Comparison of ENCODE assay signal across 10 cellular contexts in genomic region chr17:63954402-63955063, GRCh38. TPM values are rescaled to one million over a fixed set of nuclear protein-coding genes. Genes with fewer than 3 reads are reported as not detected.
DNase-seq lines count a peak whose midpoint lies in the region; ATAC-seq and TF ChIP-seq lines count a peak whose summit lies in the region.
"Had no signal": no experiment of that assay in that cellular context is flagged by ENCODE, and none has a peak within 500 bp of the region (broad histone marks: within the 10 kb centered on the region; RNA-seq: fewer than 3 reads in every experiment).

No MANE protein-coding gene starts in this region.

- H3K9ac ChIP-seq in H9 (ENCODE audit: extremely low read depth, insufficient read length, low read length), result no peak overlapping the region

- H4K20me1 ChIP-seq in H9 (ENCODE audit: control insufficient read depth, insufficient read depth, insufficient read length), result no peaks in the 10 kb centered on the region

- H3K27ac Mint-ChIP-seq in activated CD4-positive, alpha-beta T cell treated with anti-CD3 and anti-CD28 coated beads, Interleukin-2, amount 10 ng/mL, durations not matched to agents 24 days and 14 days, result peak overlapping the region; percentile 10
- peak overlapping the region; percentile 67 to 91 for H3K27ac Mint-ChIP-seq in natural killer cell treated with Interleukin-12 subunit alpha and Interleukin-12 subunit beta and Interleukin-15 and Interleukin-18, amount 100 ng/mL, for 72 hours
- peak overlapping the region in 1 of 3 experiments; percentile 48; a peak in 1 of 7 replicates for H3K27ac Mint-ChIP-seq in H9

- TF ChIP-seq CTCF in RWPE1 (conservative IDR thresholded peaks at IDR 0.05; ENCODE audit: low read depth) (no peak), H9 (conservative IDR thresholded peaks at IDR 0.05) (no peak)

- H2BK12ac ChIP-seq in H9 (ENCODE audit: insufficient read length, low read depth, low read length), result no peak overlapping the region

- ATAC-seq in HG02798 (IDR thresholded peaks at IDR 0.05; ENCODE audit: poor library complexity, unreplicated experiment), result peak; percentile 43
- ATAC-seq in natural killer cell treated with Interleukin-12 subunit alpha and Interleukin-12 subunit beta and Interleukin-15 and Interleukin-18, amount 100 ng/mL, for 72 hours, result peak; percentile 37 to 64

- H4K91ac ChIP-seq in H9 (ENCODE audit: insufficient read length, low read depth, low read length), result no peak overlapping the region

- no peak overlapping the region for H3K56ac ChIP-seq in H9 (ENCODE audit: insufficient read length, low read depth, low read length)

- DNase-seq in NCI-H1417 (lab: John Stamatoyannopoulos, UW), result peak in 2 of 3 experiments; percentile 45 to 64
- DNase-seq in NCI-H1417 treated with DMSO at 0.1 percent for 48 hours (lab: John Stamatoyannopoulos, UW), result no peak
- peak; percentile 71 for DNase-seq in activated CD4-positive, alpha-beta T cell treated with anti-CD3 and anti-CD28 coated beads, Interleukin-2, amount 10 ng/mL, durations not matched to agents 24 days and 14 days
- DNase-seq in natural killer cell treated with Interleukin-12 subunit alpha and Interleukin-12 subunit beta and Interleukin-15 and Interleukin-18, amount 100 ng/mL, for 72 hours (ENCODE audit: low spot score), result no peak
- no peak for DNase-seq in RWPE1 (ENCODE audit: low spot score)
- DNase-seq in H9, result no peak
- DNase-seq in SJCRH30, result no peak

- no peak overlapping the region for H3K23ac ChIP-seq in H9 (ENCODE audit: insufficient read length, low read depth, low read length)

- 0 out of 2 replicates have a peak, but pooled peaks cover 3% of the 10 kb centered on the region for H3K36me3 ChIP-seq in SJCRH30

- no peak overlapping the region for H4K5ac ChIP-seq in H9 (ENCODE audit: insufficient read length, low read depth, low read length)

- H3K4me1 ChIP-seq in H9 (ENCODE audit: insufficient read depth, low read length), result no peaks in the 10 kb centered on the region
- H3K4me1 ChIP-seq in SJCRH30, result no peaks in the 10 kb centered on the region

- no peak overlapping the region for H2BK120ac ChIP-seq in H9 (ENCODE audit: low read depth, low read length, poor library complexity, severe bottlenecking)

- H2BK15ac ChIP-seq in H9 (ENCODE audit: low read depth, low read length), result no peak overlapping the region

- no peaks in the 10 kb centered on the region for H3K79me1 ChIP-seq in H9 (ENCODE audit: insufficient read depth, low read depth, low read length, poor library complexity, severe bottlenecking)

- no peak overlapping the region for H4K8ac ChIP-seq in H9 (replicated peaks; ENCODE audit: insufficient read length, low read depth, low read length)

- WGBS in H9 (ENCODE audit: extremely low coverage, insufficient read length, low lambda C conversion rate), result no CpG with 5 or more reads among the region's 11 CpGs

- no peak overlapping the region for H2AFZ ChIP-seq in H9 (ENCODE audit: low read length)

- H3K9me3 ChIP-seq in H9 (ENCODE audit: control insufficient read depth, low read depth, low read length) (no peaks in the 10 kb centered on the region), SJCRH30 (replicated peaks) (no peaks in the 10 kb centered on the region)

- no peak overlapping the region for H3T11ph ChIP-seq in H9 (ENCODE audit: low read length)

- POLR2A ChIA-PET in RWPE1 (lab: Yijun Ruan, JAX; ENCODE audit: low non-redundant PET), result no interaction called here

- H3K23me2 ChIP-seq in H9 (ENCODE audit: insufficient read length, low read depth, low read length, poor library complexity, severe bottlenecking), result no peaks in the 10 kb centered on the region

- intact Hi-C loops in activated CD4-positive, alpha-beta T cell treated with anti-CD3 and anti-CD28 coated beads, Interleukin-2, amount 10 ng/mL, durations not matched to agents 24 days and 14 days (cut with micrococcal nuclease), result no loop called here

- no peaks in the 10 kb centered on the region for H3K27me3 Mint-ChIP-seq in activated CD4-positive, alpha-beta T cell treated with anti-CD3 and anti-CD28 coated beads, Interleukin-2, amount 10 ng/mL, durations not matched to agents 24 days and 14 days
- no peaks in the 10 kb centered on the region for H3K27me3 Mint-ChIP-seq in natural killer cell treated with Interleukin-12 subunit alpha and Interleukin-12 subunit beta and Interleukin-15 and Interleukin-18, amount 100 ng/mL, for 72 hours
- no peaks in the 10 kb centered on the region for H3K27me3 Mint-ChIP-seq in H9 (ENCODE audit: low read depth)

- H3K14ac ChIP-seq in H9 (ENCODE audit: insufficient read depth, low read length), result no peak overlapping the region

- no peak overlapping the region for H3K18ac ChIP-seq in H9 (ENCODE audit: insufficient read length, low read depth, low read length)

- H3K79me2 ChIP-seq in H9 (ENCODE audit: insufficient read depth, low read length), result no peaks in the 10 kb centered on the region

- H3K27me3 ChIP-seq in H9 (ENCODE audit: insufficient read depth, low read length) (no peaks in the 10 kb centered on the region), SJCRH30 (no peaks in the 10 kb centered on the region)

- no peak overlapping the region for H2AK5ac ChIP-seq in H9 (ENCODE audit: insufficient read length, low read length)

- H3K9me3 Mint-ChIP-seq in activated CD4-positive, alpha-beta T cell treated with anti-CD3 and anti-CD28 coated beads, Interleukin-2, amount 10 ng/mL, durations not matched to agents 24 days and 14 days, result no peaks in the 10 kb centered on the region
- H3K9me3 Mint-ChIP-seq in natural killer cell treated with Interleukin-12 subunit alpha and Interleukin-12 subunit beta and Interleukin-15 and Interleukin-18, amount 100 ng/mL, for 72 hours, result no peaks in the 10 kb centered on the region
- no peaks in the 10 kb centered on the region for H3K9me3 Mint-ChIP-seq in H9

- H3K4ac ChIP-seq in H9 (ENCODE audit: low read depth, low read length), result no peak overlapping the region

- no peak overlapping the region for H3K4me3 Mint-ChIP-seq in activated CD4-positive, alpha-beta T cell treated with anti-CD3 and anti-CD28 coated beads, Interleukin-2, amount 10 ng/mL, durations not matched to agents 24 days and 14 days
- H3K4me3 Mint-ChIP-seq in natural killer cell treated with Interleukin-12 subunit alpha and Interleukin-12 subunit beta and Interleukin-15 and Interleukin-18, amount 100 ng/mL, for 72 hours, result peak overlapping the region; percentile 52
- H3K4me3 Mint-ChIP-seq in H9, result no peak overlapping the region

- H2BK20ac ChIP-seq in H9 (ENCODE audit: low read depth, low read length, poor library complexity, severe bottlenecking), result no peak overlapping the region

- CTCF ChIA-PET in RWPE1 (lab: Yijun Ruan, JAX), result interaction anchor here (0.5 to 1.2 kb wide), 3 partner anchors 52 to 488 kb away, joined by 3 to 9 read pairs (median 3); no protein-coding TSS in a partner anchor

- H3K36me3 Mint-ChIP-seq in activated CD4-positive, alpha-beta T cell treated with anti-CD3 and anti-CD28 coated beads, Interleukin-2, amount 10 ng/mL, durations not matched to agents 24 days and 14 days (ENCODE audit: low read depth), result no peaks in the 10 kb centered on the region
- no peaks in the 10 kb centered on the region for H3K36me3 Mint-ChIP-seq in natural killer cell treated with Interleukin-12 subunit alpha and Interleukin-12 subunit beta and Interleukin-15 and Interleukin-18, amount 100 ng/mL, for 72 hours
- peaks cover 2 to 8% (median 4%) of the 10 kb centered on the region in 3 experiments; a peak in 3 of 7 replicates for H3K36me3 Mint-ChIP-seq in H9 (ENCODE audit: insufficient read depth in 1 of 3, low read depth in 3 of 3)

- peaks cover 18% of the 10 kb centered on the region for H3K4me1 Mint-ChIP-seq in activated CD4-positive, alpha-beta T cell treated with anti-CD3 and anti-CD28 coated beads, Interleukin-2, amount 10 ng/mL, durations not matched to agents 24 days and 14 days
- H3K4me1 Mint-ChIP-seq in natural killer cell treated with Interleukin-12 subunit alpha and Interleukin-12 subunit beta and Interleukin-15 and Interleukin-18, amount 100 ng/mL, for 72 hours (ENCODE audit: low read depth in 2 of 2), result peaks cover 14 to 15% of the 10 kb centered on the region in 2 donors
- no peaks in the 10 kb centered on the region; a peak in 1 of 4 replicates for H3K4me1 Mint-ChIP-seq in H9

- H2BK5ac ChIP-seq in H9 (ENCODE audit: insufficient read length, low read length), result no peak overlapping the region

- H3K27ac ChIP-seq in RWPE1 (no peak overlapping the region), H9 (ENCODE audit: insufficient read length, low read depth, low read length) (no peak overlapping the region), SJCRH30 (no peak overlapping the region)

- H3K4me2 ChIP-seq in H9 (ENCODE audit: insufficient read depth, insufficient read length, low read length), result no peak overlapping the region

- no peak overlapping the region for H3K4me3 ChIP-seq in SJCRH30

RNA-seq across cellular contexts. Expression of gene SCN4A, which starts 18.2 kb away (rescaled TPM):
- total RNA-seq in activated CD4-positive, alpha-beta T cell treated with anti-CD3 and anti-CD28 coated beads, Interleukin-2, amount 10 ng/mL, durations not matched to agents 24 days and 14 days, result 0.05 and 0.40 TPM in 2 replicates
- total RNA-seq in natural killer cell treated with Interleukin-12 subunit alpha and Interleukin-12 subunit beta and Interleukin-15 and Interleukin-18, amount 100 ng/mL, for 72 hours, result under 1 TPM in 1 of 2 donors, not detected in 1; 0.08 TPM
- 5.0 and 5.8 TPM in 2 replicates for total RNA-seq in H9 (2021)
- 12.4 and 14.3 TPM in 2 replicates for total RNA-seq in SJCRH30 (2014; rRNA removed; shearing (Covaris generic))
- total RNA-seq: osteoblast had no signal

RNA-seq across cellular contexts. Expression of gene CD79B, which starts 22.4 kb away (rescaled TPM):
- 24.4 and 29.2 TPM in 2 replicates for total RNA-seq in activated CD4-positive, alpha-beta T cell treated with anti-CD3 and anti-CD28 coated beads, Interleukin-2, amount 10 ng/mL, durations not matched to agents 24 days and 14 days
- 10 to 100 TPM; 33.8 to 58.6 TPM for total RNA-seq in natural killer cell treated with Interleukin-12 subunit alpha and Interleukin-12 subunit beta and Interleukin-15 and Interleukin-18, amount 100 ng/mL, for 72 hours
- 0.96 and 1.4 TPM in 2 replicates for total RNA-seq in H9 (2021)
- 0.48 and 1.2 TPM in 2 replicates for total RNA-seq in SJCRH30 (2014; rRNA removed; shearing (Covaris generic))
- total RNA-seq: temporal lobe had no signal

RNA-seq across cellular contexts. Expression of gene GH1, which starts 35.9 kb away (rescaled TPM):
- not detected in 2 replicates for total RNA-seq in activated CD4-positive, alpha-beta T cell treated with anti-CD3 and anti-CD28 coated beads, Interleukin-2, amount 10 ng/mL, durations not matched to agents 24 days and 14 days
- total RNA-seq in natural killer cell treated with Interleukin-12 subunit alpha and Interleukin-12 subunit beta and Interleukin-15 and Interleukin-18, amount 100 ng/mL, for 72 hours, result not detected
- total RNA-seq in H9 (2021), result not detected in 2 replicates
- total RNA-seq in SJCRH30 (2014; rRNA removed; shearing (Covaris generic)), result not detected in 2 replicates
- total RNA-seq: osteoblast, temporal lobe had no signal

RNA-seq across cellular contexts. Expression of gene CSHL1, which starts 43.5 kb away (rescaled TPM):
- total RNA-seq in activated CD4-positive, alpha-beta T cell treated with anti-CD3 and anti-CD28 coated beads, Interleukin-2, amount 10 ng/mL, durations not matched to agents 24 days and 14 days, result not detected in 2 replicates
- total RNA-seq in natural killer cell treated with Interleukin-12 subunit alpha and Interleukin-12 subunit beta and Interleukin-15 and Interleukin-18, amount 100 ng/mL, for 72 hours, result not detected
- not detected in 2 replicates for total RNA-seq in H9 (2021)
- not detected in 2 replicates for total RNA-seq in SJCRH30 (2014; rRNA removed; shearing (Covaris generic))
- total RNA-seq: osteoblast, temporal lobe had no signal

RNA-seq across cellular contexts. Expression of gene PRR29, which starts 43.6 kb away (rescaled TPM):
- 0.12 and 0.47 TPM in 2 replicates for total RNA-seq in activated CD4-positive, alpha-beta T cell treated with anti-CD3 and anti-CD28 coated beads, Interleukin-2, amount 10 ng/mL, durations not matched to agents 24 days and 14 days
- total RNA-seq in natural killer cell treated with Interleukin-12 subunit alpha and Interleukin-12 subunit beta and Interleukin-15 and Interleukin-18, amount 100 ng/mL, for 72 hours, result 1 to 10 TPM in 1 of 2 donors, under 1 TPM in 1; 0.50 to 1.0 TPM
- 0.87 and 1.5 TPM in 2 replicates for total RNA-seq in H9 (2021)
- total RNA-seq in SJCRH30 (2014; rRNA removed; shearing (Covaris generic)), result 0.12 TPM in 1 of 2 replicates, not detected in the other

Comparison
In these comparisons a context has a peak if more than half of its experiments do, and no peak if none do; other contexts are left out.
1. DNase-seq: peak in NCI-H1417 (2 of 3) and activated CD4-positive, alpha-beta T cell treated with anti-CD3 and anti-CD28 coated beads, Interleukin-2, amount 10 ng/mL, durations not matched to agents 24 days and 14 days (single experiment); none in NCI-H1417 treated with DMSO at 0.1 percent for 48 hours (single experiment), natural killer cell treated with Interleukin-12 subunit alpha and Interleukin-12 subunit beta and Interleukin-15 and Interleukin-18, amount 100 ng/mL, for 72 hours (single experiment), RWPE1 (single experiment), H9 (single experiment) and SJCRH30 (0 of 2).
2. RNA of gene CD79B, which starts 22.4 kb away (total RNA-seq): 33.8 to 58.6 TPM in natural killer cell treated with Interleukin-12 subunit alpha and Interleukin-12 subunit beta and Interleukin-15 and Interleukin-18, amount 100 ng/mL, for 72 hours and 24.4 to 29.2 TPM in activated CD4-positive, alpha-beta T cell treated with anti-CD3 and anti-CD28 coated beads, Interleukin-2, amount 10 ng/mL, durations not matched to agents 24 days and 14 days; 0.48 to 1.2 TPM in SJCRH30 and 0.96 to 1.4 TPM in H9; every median in the first group is over 10 times any median in the second.